39 cellular contexts compared by ENCODE assay signal in genomic region chr12:7472060-7472459, GRCh38. TPM values are rescaled to one million over a fixed set of nuclear protein-coding genes. Genes with fewer than 3 reads are reported as not detected.
"Had no signal": no experiment of that assay in that cellular context is flagged by ENCODE, and none has a peak within 500 bp of the region (broad histone marks: within the 10 kb centered on the region; RNA-seq: fewer than 3 reads in every experiment).

No MANE protein-coding gene starts in this region.

- H3K4me1 ChIP-seq: ascending aorta had no signal

- H3K36me3 Mint-ChIP-seq: activated CD4-positive, alpha-beta memory T cell treated with anti-CD3 and anti-CD28 coated beads for 36 hours; activated naive CD4-positive, alpha-beta T cell treated with anti-CD3 and anti-CD28 coated beads, Interleukin-2, amount 10 ng/mL, durations not matched to agents 7 days and 5 days; activated naive CD4-positive, alpha-beta T cell treated with anti-CD3 and anti-CD28 coated beads, Interleukin-2, amount 50 U/mL, for 24 hours; activated naive CD8-positive, alpha-beta T cell; activated naive CD8-positive, alpha-beta T cell treated with anti-CD3 and anti-CD28 coated beads, Interleukin-2, amount 10 ng/mL, durations not matched to agents 7 days and 5 days; brain had no signal

- H3K4me3 Mint-ChIP-seq: activated B cell treated with CpG ODN at 0.5 μM for 24 hours; activated CD4-positive, alpha-beta memory T cell treated with anti-CD3 and anti-CD28 coated beads for 36 hours; activated CD4-positive, alpha-beta T cell treated with anti-CD3 and anti-CD28 coated beads, Interleukin-2, amount 10 ng/mL, durations not matched to agents 24 days and 14 days; activated CD8-positive, alpha-beta T cell treated with anti-CD3 and anti-CD28 coated beads for 36 hours; activated naive CD4-positive, alpha-beta T cell treated with anti-CD3 and anti-CD28 coated beads, Interleukin-2, amount 10 ng/mL, durations not matched to agents 7 days and 5 days; activated naive CD4-positive, alpha-beta T cell treated with anti-CD3 and anti-CD28 coated beads, Interleukin-2, amount 50 U/mL, for 24 hours; activated naive CD8-positive, alpha-beta T cell; activated naive CD8-positive, alpha-beta T cell treated with anti-CD3 and anti-CD28 coated beads, Interleukin-2, amount 10 ng/mL, durations not matched to agents 7 days and 5 days; activated naive CD8-positive, alpha-beta T cell treated with anti-CD3 and anti-CD28 coated beads, Interleukin-2, amount 50 U/mL, for 24 hours; activated T-cell treated with anti-CD3 and anti-CD28 coated beads, Interleukin-2, amount 50 U/mL, for 4 hours; activated T-cell treated with anti-CD3 and anti-CD28 coated beads, Interleukin-2, amount 50 U/mL, for 72 hours; activated T-helper 1 cell treated with anti-CD3 and anti-CD28 coated beads, Interleukin-12 subunit alpha, Interleukin-12 subunit beta, Interleukin-2, Interleukin-4 antibody, amounts not matched to agents 30 ng/mL and 10 ng/mL and 1 ng/mL, durations not matched to agents 14 hours and 24 hours and 36 hours; activated T-helper 17 cell treated with anti-CD3 and anti-CD28 coated beads, Interleukin-2, amount 50 U/mL, for 72 hours; brain; central memory CD8-positive, alpha-beta T cell; T-helper 1 cell treated with Interleukin-12 subunit alpha and Interleukin-12 subunit beta and Interleukin-4 antibody, amounts not matched to agents 30 μg/mL and 1 μg/mL, for 36 hours; T-helper 2 cell treated with Interferon-gamma antibody and Interleukin-4, amounts not matched to agents 5 μg/mL and 100 μg/mL, for 36 hours had no signal

- DNase-seq: activated B cell treated with CpG ODN at 0.5 μM for 24 hours; activated CD4-positive, alpha-beta memory T cell treated with anti-CD3 and anti-CD28 coated beads for 36 hours; activated CD4-positive, alpha-beta T cell treated with anti-CD3 and anti-CD28 coated beads for 4 hours; activated CD4-positive, alpha-beta T cell treated with anti-CD3 and anti-CD28 coated beads, Interleukin-2, amount 10 ng/mL, durations not matched to agents 24 days and 14 days; activated CD4-positive, alpha-beta T cell treated with anti-CD3 and anti-CD28 coated beads, Interleukin-2, amount 50 U/mL, for 1 hour; activated CD4-positive, alpha-beta T cell treated with anti-CD3 and anti-CD28 coated beads, Interleukin-2, amount 50 U/mL, for 4 hours; activated CD4-positive, CD25-positive, alpha-beta regulatory T cell treated with anti-CD3 and anti-CD28 coated beads, Interleukin-2, amount 50 U/mL, for 72 hours; activated CD8-positive, alpha-beta memory T cell treated with anti-CD3 and anti-CD28 coated beads, Interleukin-2, amount 50 U/mL, for 4 hours; activated CD8-positive, alpha-beta T cell treated with anti-CD3 and anti-CD28 coated beads for 36 hours; activated gamma-delta T cell; activated naive CD4-positive, alpha-beta T cell treated with anti-CD3 and anti-CD28 coated beads, Interleukin-2, amount 10 ng/mL, durations not matched to agents 7 days and 5 days; activated naive CD4-positive, alpha-beta T cell treated with Interleukin-2 at 50 U/mL for 16 hours; activated naive CD8-positive, alpha-beta T cell treated with anti-CD3 and anti-CD28 coated beads, Interleukin-2, amount 10 ng/mL, durations not matched to agents 7 days and 5 days; activated naive CD8-positive, alpha-beta T cell treated with anti-CD3 and anti-CD28 coated beads, Interleukin-2, amount 50 U/mL, for 24 hours; activated T-cell treated with anti-CD3 and anti-CD28 coated beads for 4 hours; activated T-cell treated with anti-CD3 and anti-CD28 coated beads, Interleukin-2, amount 50 U/mL, for 1 hour; activated T-cell treated with anti-CD3 and anti-CD28 coated beads, Interleukin-2, amount 50 U/mL, for 4 hours; activated T-cell treated with anti-CD3 and anti-CD28 coated beads, Interleukin-2, amount 50 U/mL, for 72 hours; amygdala; anterior cingulate cortex; caudate nucleus; cerebellar nuclear complex; T-helper 1 cell; T-helper 2 cell; T-helper 9 cell had no signal

- H3K27ac ChIP-seq: ascending aorta, cardiac muscle cell, VCaP had no signal

- H3K36me3 ChIP-seq: ascending aorta, cardiac muscle cell had no signal

- H3K4me3 ChIP-seq: ascending aorta, cardiac muscle cell had no signal

- H3K4me1 Mint-ChIP-seq: activated B cell treated with CpG ODN at 0.5 μM for 24 hours; activated CD4-positive, alpha-beta T cell treated with anti-CD3 and anti-CD28 coated beads, Interleukin-2, amount 10 ng/mL, durations not matched to agents 24 days and 14 days; activated naive CD4-positive, alpha-beta T cell treated with anti-CD3 and anti-CD28 coated beads, Interleukin-2, amount 10 ng/mL, durations not matched to agents 7 days and 5 days; activated naive CD4-positive, alpha-beta T cell treated with anti-CD3 and anti-CD28 coated beads, Interleukin-2, amount 50 U/mL, for 24 hours; activated naive CD8-positive, alpha-beta T cell treated with anti-CD3 and anti-CD28 coated beads, Interleukin-2, amount 10 ng/mL, durations not matched to agents 7 days and 5 days; activated naive CD8-positive, alpha-beta T cell treated with anti-CD3 and anti-CD28 coated beads, Interleukin-2, amount 50 U/mL, for 24 hours; activated T-helper 17 cell treated with anti-CD3 and anti-CD28 coated beads, Interleukin-2, amount 50 U/mL, for 72 hours; brain; central memory CD8-positive, alpha-beta T cell had no signal

- H3K27me3 Mint-ChIP-seq: activated naive CD4-positive, alpha-beta T cell treated with anti-CD3 and anti-CD28 coated beads, Interleukin-2, amount 10 ng/mL, durations not matched to agents 7 days and 5 days had no signal

- ATAC-seq: activated CD8-positive, alpha-beta T cell treated with anti-CD3 and anti-CD28 coated beads for 36 hours; activated naive CD8-positive, alpha-beta T cell treated with anti-CD3 and anti-CD28 coated beads, Interleukin-2, amount 50 U/mL, for 24 hours; activated T-cell treated with anti-CD3 and anti-CD28 coated beads, Interleukin-2, amount 50 U/mL, for 4 hours; activated T-cell treated with anti-CD3 and anti-CD28 coated beads, Interleukin-2, amount 50 U/mL, for 72 hours; activated T-helper 17 cell treated with anti-CD3 and anti-CD28 coated beads, Interleukin-2, amount 50 U/mL, for 72 hours had no signal

- H3K9me3 ChIP-seq: ascending aorta had no signal

- H3K27ac Mint-ChIP-seq: activated B cell treated with CpG ODN at 0.5 μM for 24 hours; activated CD4-positive, alpha-beta memory T cell treated with anti-CD3 and anti-CD28 coated beads for 36 hours; activated CD4-positive, alpha-beta T cell treated with anti-CD3 and anti-CD28 coated beads, Interleukin-2, amount 10 ng/mL, durations not matched to agents 24 days and 14 days; activated CD8-positive, alpha-beta T cell treated with anti-CD3 and anti-CD28 coated beads for 36 hours; activated naive CD4-positive, alpha-beta T cell treated with anti-CD3 and anti-CD28 coated beads, Interleukin-2, amount 10 ng/mL, durations not matched to agents 7 days and 5 days; activated naive CD4-positive, alpha-beta T cell treated with anti-CD3 and anti-CD28 coated beads, Interleukin-2, amount 50 U/mL, for 24 hours; activated naive CD8-positive, alpha-beta T cell; activated naive CD8-positive, alpha-beta T cell treated with anti-CD3 and anti-CD28 coated beads, Interleukin-2, amount 10 ng/mL, durations not matched to agents 7 days and 5 days; activated naive CD8-positive, alpha-beta T cell treated with anti-CD3 and anti-CD28 coated beads, Interleukin-2, amount 50 U/mL, for 24 hours; activated T-cell treated with anti-CD3 and anti-CD28 coated beads, Interleukin-2, amount 50 U/mL, for 72 hours; activated T-helper 1 cell treated with anti-CD3 and anti-CD28 coated beads, Interleukin-12 subunit alpha, Interleukin-12 subunit beta, Interleukin-2, Interleukin-4 antibody, amounts not matched to agents 30 ng/mL and 10 ng/mL and 1 ng/mL, durations not matched to agents 14 hours and 24 hours and 36 hours; activated T-helper 17 cell treated with anti-CD3 and anti-CD28 coated beads, Interleukin-2, amount 50 U/mL, for 72 hours; brain; T-helper 1 cell treated with Interleukin-12 subunit alpha and Interleukin-12 subunit beta and Interleukin-4 antibody, amounts not matched to agents 30 μg/mL and 1 μg/mL, for 36 hours; T-helper 2 cell treated with Interferon-gamma antibody and Interleukin-4, amounts not matched to agents 5 μg/mL and 100 μg/mL, for 36 hours had no signal

- H3K27me3 ChIP-seq: ascending aorta, cardiac muscle cell had no signal

- FAIRE-seq: bronchial epithelial cell, TTC549 had no signal

- H3K9me3 Mint-ChIP-seq: activated naive CD4-positive, alpha-beta T cell treated with anti-CD3 and anti-CD28 coated beads, Interleukin-2, amount 10 ng/mL, durations not matched to agents 7 days and 5 days; activated T-cell treated with anti-CD3 and anti-CD28 coated beads, Interleukin-2, amount 50 U/mL, for 4 hours; T-helper 2 cell treated with Interferon-gamma antibody and Interleukin-4, amounts not matched to agents 5 μg/mL and 100 μg/mL, for 36 hours had no signal

RNA-seq across cellular contexts. Expression of gene CD163L1, which starts 28.1 kb away (rescaled TPM):
- total RNA-seq: activated CD4-positive, alpha-beta memory T cell treated with anti-CD3 and anti-CD28 coated beads for 36 hours; activated CD4-positive, alpha-beta T cell treated with anti-CD3 and anti-CD28 coated beads, Interleukin-2, amount 10 ng/mL, durations not matched to agents 24 days and 14 days; activated CD8-positive, alpha-beta memory T cell treated with anti-CD3 and anti-CD28 coated beads for 36 hours; activated CD8-positive, alpha-beta T cell treated with anti-CD3 and anti-CD28 coated beads for 36 hours; activated T-cell treated with anti-CD3 and anti-CD28 coated beads, Interleukin-2, amount 50 U/mL, for 72 hours; activated T-helper 1 cell treated with anti-CD3 and anti-CD28 coated beads, Interleukin-12 subunit alpha, Interleukin-12 subunit beta, Interleukin-2, Interleukin-4 antibody, amounts not matched to agents 30 ng/mL and 10 ng/mL and 1 ng/mL, durations not matched to agents 14 hours and 24 hours and 36 hours; activated T-helper 17 cell treated with anti-CD3 and anti-CD28 coated beads, Interleukin-2, amount 50 U/mL, for 72 hours; ascending aorta; bronchial epithelial cell had no signal
- polyA plus RNA-seq: cardiac muscle cell had no signal

RNA-seq across cellular contexts. Expression of gene CD163, which starts 31.5 kb away (rescaled TPM):
- total RNA-seq: activated CD4-positive, alpha-beta memory T cell treated with anti-CD3 and anti-CD28 coated beads for 36 hours; activated CD4-positive, alpha-beta T cell treated with anti-CD3 and anti-CD28 coated beads, Interleukin-2, amount 10 ng/mL, durations not matched to agents 24 days and 14 days; activated CD8-positive, alpha-beta memory T cell treated with anti-CD3 and anti-CD28 coated beads for 36 hours; activated CD8-positive, alpha-beta T cell treated with anti-CD3 and anti-CD28 coated beads for 36 hours; activated T-cell treated with anti-CD3 and anti-CD28 coated beads, Interleukin-2, amount 50 U/mL, for 72 hours; activated T-helper 1 cell treated with anti-CD3 and anti-CD28 coated beads, Interleukin-12 subunit alpha, Interleukin-12 subunit beta, Interleukin-2, Interleukin-4 antibody, amounts not matched to agents 30 ng/mL and 10 ng/mL and 1 ng/mL, durations not matched to agents 14 hours and 24 hours and 36 hours; activated T-helper 17 cell treated with anti-CD3 and anti-CD28 coated beads, Interleukin-2, amount 50 U/mL, for 72 hours; bronchial epithelial cell had no signal
- polyA plus RNA-seq: cardiac muscle cell had no signal
